In genomic region chr1:2535455-2535854, GRCh38 we compare ENCODE assay signal across 17 cellular contexts. TPM values are rescaled to one million over a fixed set of nuclear protein-coding genes. Genes with fewer than 3 reads are reported as not detected.
"Had no signal": no experiment of that assay in that cellular context is flagged by ENCODE, and none has a peak within 500 bp of the region (broad histone marks: within the 10 kb centered on the region; RNA-seq: fewer than 3 reads in every experiment).

No MANE protein-coding gene starts in this region.

- H3K4me3 Mint-ChIP-seq: activated naive CD4-positive, alpha-beta T cell treated with anti-CD3 and anti-CD28 coated beads, Interleukin-2, amount 10 ng/mL, durations not matched to agents 7 days and 5 days; activated T-helper 17 cell treated with anti-CD3 and anti-CD28 coated beads, Interleukin-2, amount 50 U/mL, for 72 hours; natural killer cell; stimulated activated naive CD8-positive, alpha-beta T cell treated with anti-CD3 and anti-CD28 coated beads, Interleukin-15, Interleukin-2, amounts not matched to agents 100 ng/mL and 50 ng/mL, for 24 hours had no signal

- H3K4me3 ChIP-seq: colonic mucosa, gastroesophageal sphincter, hepatocyte, psoas muscle, sigmoid colon had no signal

- H3K9me3 ChIP-seq: colonic mucosa, gastroesophageal sphincter, psoas muscle, sigmoid colon had no signal

- H3K4me2 ChIP-seq: hepatocyte had no signal

- H3K9me3 Mint-ChIP-seq: activated naive CD4-positive, alpha-beta T cell treated with anti-CD3 and anti-CD28 coated beads, Interleukin-2, amount 10 ng/mL, durations not matched to agents 7 days and 5 days; activated T-helper 17 cell treated with anti-CD3 and anti-CD28 coated beads, Interleukin-2, amount 50 U/mL, for 72 hours; natural killer cell; stimulated activated naive CD8-positive, alpha-beta T cell treated with anti-CD3 and anti-CD28 coated beads, Interleukin-15, Interleukin-2, amounts not matched to agents 100 ng/mL and 50 ng/mL, for 24 hours had no signal

- H3K27ac ChIP-seq: colonic mucosa, gastroesophageal sphincter, hepatocyte, psoas muscle, sigmoid colon had no signal

- FAIRE-seq: TTC549 had no signal

- ATAC-seq: activated T-helper 17 cell treated with anti-CD3 and anti-CD28 coated beads, Interleukin-2, amount 50 U/mL, for 72 hours; gastroesophageal sphincter; natural killer cell; psoas muscle had no signal

- H3K79me2 ChIP-seq: hepatocyte had no signal

- H3K27ac Mint-ChIP-seq: activated naive CD4-positive, alpha-beta T cell treated with anti-CD3 and anti-CD28 coated beads, Interleukin-2, amount 10 ng/mL, durations not matched to agents 7 days and 5 days; activated T-helper 17 cell treated with anti-CD3 and anti-CD28 coated beads, Interleukin-2, amount 50 U/mL, for 72 hours; natural killer cell; stimulated activated naive CD8-positive, alpha-beta T cell treated with anti-CD3 and anti-CD28 coated beads, Interleukin-15, Interleukin-2, amounts not matched to agents 100 ng/mL and 50 ng/mL, for 24 hours had no signal

- H3K4me1 Mint-ChIP-seq: activated T-helper 17 cell treated with anti-CD3 and anti-CD28 coated beads, Interleukin-2, amount 50 U/mL, for 72 hours; natural killer cell had no signal

- H2AFZ ChIP-seq: hepatocyte had no signal

- H3K36me3 Mint-ChIP-seq: activated naive CD4-positive, alpha-beta T cell treated with anti-CD3 and anti-CD28 coated beads, Interleukin-2, amount 10 ng/mL, durations not matched to agents 7 days and 5 days; natural killer cell had no signal

- H3K36me3 ChIP-seq: colonic mucosa, gastroesophageal sphincter, sigmoid colon had no signal

- DNase-seq: activated CD4-positive, alpha-beta T cell treated with anti-CD3 and anti-CD28 coated beads, Interleukin-2, amount 50 U/mL, for 1 hour; activated naive CD4-positive, alpha-beta T cell treated with anti-CD3 and anti-CD28 coated beads, Interleukin-2, amount 10 ng/mL, durations not matched to agents 7 days and 5 days; activated T-cell treated with anti-CD3 and anti-CD28 coated beads for 4 hours; effector CD4-positive, alpha-beta T cell; natural killer cell; psoas muscle; sigmoid colon; stimulated activated CD4-positive, alpha-beta T cell treated with anti-CD3 and anti-CD28 coated beads, Interleukin-12 subunit alpha, Interleukin-12 subunit beta, amount 100 ng/mL, for 4 hours; T-helper 2 cell had no signal

RNA-seq across cellular contexts. Expression of gene HES5, which starts 5.4 kb away (rescaled TPM):
- total RNA-seq: activated T-helper 17 cell treated with anti-CD3 and anti-CD28 coated beads, Interleukin-2, amount 50 U/mL, for 72 hours; gastroesophageal sphincter; hepatocyte; lung microvascular endothelial cell; natural killer cell; omental fat pad had no signal
